Comparison of ENCODE assay signal across 8 cellular contexts in the genomic region with DNA sequence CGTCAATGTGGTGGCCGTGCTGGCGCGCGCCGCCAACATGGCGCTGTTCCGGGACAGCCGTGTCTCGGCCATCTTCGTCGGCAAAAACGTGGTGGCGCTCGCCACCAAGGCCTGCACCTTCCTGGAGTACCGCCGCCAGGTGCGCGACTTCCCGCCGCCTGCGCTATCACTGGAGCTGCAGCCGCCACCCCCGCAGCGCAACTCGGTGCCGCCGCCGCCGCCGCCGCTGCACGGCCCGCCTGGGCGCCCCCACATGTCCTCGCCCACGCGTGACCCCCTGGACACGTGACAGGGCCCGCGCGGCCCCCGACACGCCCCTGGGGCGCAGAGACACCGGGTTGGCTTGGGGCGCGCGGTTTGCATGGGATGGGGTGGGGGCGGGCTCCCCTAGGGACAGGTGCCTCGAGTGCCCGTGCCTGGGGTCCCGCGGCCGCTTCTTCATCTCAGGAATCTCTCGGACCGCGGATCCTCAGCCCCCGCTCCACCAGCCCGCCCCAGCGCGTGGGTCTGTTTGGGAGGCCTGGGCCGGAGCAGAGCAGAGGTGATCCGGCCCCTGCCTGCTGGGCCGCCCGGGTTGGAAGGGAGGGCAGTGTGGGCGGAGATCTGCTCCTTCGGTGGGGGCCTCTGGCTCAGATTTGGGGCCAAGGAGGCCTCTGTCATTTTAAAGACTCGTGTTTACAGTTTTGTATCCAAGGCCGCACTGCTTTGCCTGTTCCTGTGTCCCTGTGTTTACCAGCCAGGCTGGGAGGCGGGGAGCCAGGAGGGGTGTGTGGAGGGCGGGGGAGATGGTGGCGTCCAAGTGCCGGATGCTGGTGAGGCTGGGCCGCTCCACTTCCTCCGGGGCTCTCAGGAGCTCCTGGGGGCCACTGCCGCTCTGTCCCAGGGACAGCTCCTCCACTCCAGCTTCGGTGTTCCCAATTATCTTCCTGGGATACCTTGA. TPM values are rescaled to one million over a fixed set of nuclear protein-coding genes. Genes with fewer than 3 reads are reported as not detected.
DNase-seq lines count a peak whose midpoint lies in the region; ATAC-seq, FAIRE-seq and TF ChIP-seq lines count a peak whose summit lies in the region.
"Had no signal": no experiment of that assay in that cellular context is flagged by ENCODE, and none has a peak within 500 bp of the region (broad histone marks: within the 10 kb centered on the region; RNA-seq: fewer than 3 reads in every experiment).

No MANE protein-coding gene starts in this region.

- peaks cover 10% of the 10 kb centered on the region; the same call in 1 of the 2 replicates for H3K4me1 ChIP-seq in PC-3 (ENCODE audit: insufficient read depth, low read length)
- H3K4me1 ChIP-seq in gastrocnemius medialis: peaks cover 11 to 24% of the 10 kb centered on the region in 2 donors

- H3K27ac ChIP-seq in PC-3 (ENCODE audit: low read length) (no peak overlapping the region), gastrocnemius medialis (no peak overlapping the region)
- H3K27ac ChIP-seq: HL-60 had no signal

- H3K27me3 Mint-ChIP-seq in activated T-cell treated with anti-CD3 and anti-CD28 coated beads, Interleukin-2, amount 50 U/mL, for 72 hours (ENCODE audit: low read depth): peaks cover 1% of the 10 kb centered on the region
- H3K27me3 Mint-ChIP-seq in stimulated activated naive CD8-positive, alpha-beta T cell treated with anti-CD3 and anti-CD28 coated beads, Interleukin-15, amount 100 ng/mL, for 72 hours: peaks cover 17% of the 10 kb centered on the region

- BruUV-seq in PC-3 (replicated peaks; lab: Mats Ljungman, UMichigan): TSS peak; percentile 13

- H3K4me1 Mint-ChIP-seq in activated T-cell treated with anti-CD3 and anti-CD28 coated beads, Interleukin-2, amount 50 U/mL, for 72 hours (ENCODE audit: low read depth): peaks cover 15% of the 10 kb centered on the region
- H3K4me1 Mint-ChIP-seq in stimulated activated naive CD8-positive, alpha-beta T cell treated with anti-CD3 and anti-CD28 coated beads, Interleukin-15, amount 100 ng/mL, for 72 hours: peaks cover 53% of the 10 kb centered on the region

- ATAC-seq in PC-3 (no peak), left lobe of liver (no peak), HG03175 (IDR thresholded peaks at IDR 0.05; ENCODE audit: unreplicated experiment) (no peak), gastrocnemius medialis (no peak)
- peak; percentile 37 to 39 for ATAC-seq in activated T-cell treated with anti-CD3 and anti-CD28 coated beads, Interleukin-2, amount 50 U/mL, for 72 hours (replicated peaks in 1 of 2)
- no peak for ATAC-seq in stimulated activated naive CD8-positive, alpha-beta T cell treated with anti-CD3 and anti-CD28 coated beads, Interleukin-15, amount 100 ng/mL, for 72 hours

- H3K9ac ChIP-seq in PC-3 (ENCODE audit: low read length): no peak overlapping the region

- no peaks in the 10 kb centered on the region for H3K9me3 Mint-ChIP-seq in activated T-cell treated with anti-CD3 and anti-CD28 coated beads, Interleukin-2, amount 50 U/mL, for 72 hours
- H3K9me3 Mint-ChIP-seq in stimulated activated naive CD8-positive, alpha-beta T cell treated with anti-CD3 and anti-CD28 coated beads, Interleukin-15, amount 100 ng/mL, for 72 hours: no peaks in the 10 kb centered on the region

- H3K27me3 ChIP-seq in PC-3 (ENCODE audit: low read length): no peaks in the 10 kb centered on the region
- peaks cover 24 to 38% (median 30%) of the 10 kb centered on the region in 3 donors for H3K27me3 ChIP-seq in gastrocnemius medialis

- no peaks in the 10 kb centered on the region for H4K20me1 ChIP-seq in PC-3 (ENCODE audit: low read length)

- H2AFZ ChIP-seq in PC-3 (ENCODE audit: low read length): no peak overlapping the region

- H3K36me3 Mint-ChIP-seq in activated T-cell treated with anti-CD3 and anti-CD28 coated beads, Interleukin-2, amount 50 U/mL, for 72 hours (ENCODE audit: insufficient read depth in 2 of 2): no peaks in the 10 kb centered on the region

- H3K9me3 ChIP-seq in PC-3 (ENCODE audit: low read length) (no peaks in the 10 kb centered on the region), gastrocnemius medialis (no peaks in the 10 kb centered on the region)

- no peak for FAIRE-seq in D721Med (lab: Jason Lieb, UNC)

- H3F3A ChIP-seq in PC-3 (ENCODE audit: low read length, unreplicated experiment): no peaks in the 10 kb centered on the region

- no peak for DNase-seq in PC-3
- peak; percentile 49 to 60 for DNase-seq in activated T-cell treated with anti-CD3 and anti-CD28 coated beads, Interleukin-2, amount 50 U/mL, for 72 hours
- peak; percentile 45 for DNase-seq in left lobe of liver (ENCODE audit: low spot score)
- DNase-seq in stimulated activated naive CD8-positive, alpha-beta T cell treated with anti-CD3 and anti-CD28 coated beads, Interleukin-15, amount 100 ng/mL, for 72 hours: peak; percentile 32 to 53
- no peak for DNase-seq in D721Med (ENCODE audit: insufficient read length, low spot score)
- no peak for DNase-seq in gastrocnemius medialis

- peak overlapping the region; percentile 87 to 91 for H3K4me3 Mint-ChIP-seq in activated T-cell treated with anti-CD3 and anti-CD28 coated beads, Interleukin-2, amount 50 U/mL, for 72 hours
- H3K4me3 Mint-ChIP-seq in stimulated activated naive CD8-positive, alpha-beta T cell treated with anti-CD3 and anti-CD28 coated beads, Interleukin-15, amount 100 ng/mL, for 72 hours: peak overlapping the region; percentile 73 to 90

- CTCF ChIA-PET in PC-3 (lab: Charles Lee): no interaction called here

- no peak overlapping the region for H3K4me2 ChIP-seq in PC-3 (ENCODE audit: low read length)

- H3K27ac Mint-ChIP-seq in activated T-cell treated with anti-CD3 and anti-CD28 coated beads, Interleukin-2, amount 50 U/mL, for 72 hours: no peak overlapping the region
- peak overlapping the region; percentile 52 to 93 for H3K27ac Mint-ChIP-seq in stimulated activated naive CD8-positive, alpha-beta T cell treated with anti-CD3 and anti-CD28 coated beads, Interleukin-15, amount 100 ng/mL, for 72 hours

- H3K36me3 ChIP-seq in PC-3 (ENCODE audit: low read depth, low read length) (no peaks in the 10 kb centered on the region), gastrocnemius medialis (no peaks in the 10 kb centered on the region)

- POLR2A ChIA-PET in PC-3 (lab: Charles Lee; ENCODE audit: unreplicated experiment): no interaction called here

- H3K4me3 ChIP-seq in PC-3 (ENCODE audit: low read length) (no peak overlapping the region), gastrocnemius medialis (peak overlapping the region in 2 of 4 donors; percentile 61 to 73)

- H3K79me2 ChIP-seq in PC-3 (ENCODE audit: low read length): peaks cover 9% of the 10 kb centered on the region; the same call in 1 of the 2 replicates

- TF ChIP-seq POLR2A in gastrocnemius medialis (IDR thresholded peaks at IDR 0.05): no peak

- intact Hi-C loops in PC-3 (cut with micrococcal nuclease): loop anchor here (2.0 kb wide), 1 partner anchor 39 kb away; a partner anchor contains a TSS
- intact Hi-C loops in gastrocnemius medialis (cut with DNase I; ENCODE audit: low total_unique reads): no loop called here

- TF ChIP-seq CTCF in PC-3 (conservative IDR thresholded peaks at IDR 0.05; ENCODE audit: low read depth, low read length) (no peak), D721Med (IDR thresholded peaks at IDR 0.05; ENCODE audit: insufficient read depth, missing control alignments) (no peak), gastrocnemius medialis (IDR thresholded peaks at IDR 0.05 in 4 of 5, conservative IDR thresholded peaks at IDR 0.05 in 1 of 5) (no peak)

- H3K9me2 ChIP-seq in PC-3 (replicated peaks; ENCODE audit: low read length): no peaks in the 10 kb centered on the region

- in situ Hi-C loops in gastrocnemius medialis (cut with MboI; ENCODE audit: low sequenced_read_pairs in 4 of 4): no loop called here

RNA-seq across cellular contexts. Expression of a gene that starts 3.4 kb away (rescaled TPM):
- total RNA-seq in PC-3 (2014; rRNA removed) (27.5 and 33.6 TPM in 2 replicates), left lobe of liver (4.4 TPM), gastrocnemius medialis (1 to 10 TPM in 2 of 4 donors, not detected in 2; 1.1 to 1.2 TPM)
- total RNA-seq in activated T-cell treated with anti-CD3 and anti-CD28 coated beads, Interleukin-2, amount 50 U/mL, for 72 hours: 1 to 10 TPM; 6.3 to 7.9 TPM

RNA-seq across cellular contexts. Expression of a gene that starts 38.7 kb away (rescaled TPM):
- total RNA-seq in PC-3 (2014; rRNA removed) (66.7 and 108 TPM in 2 replicates), left lobe of liver (10.6 TPM), gastrocnemius medialis (1 to 10 TPM in 2 of 4 donors, under 1 TPM in 2; 0.97 to 4.2 (median 2.2) TPM)
- 10 to 100 TPM; 33.0 to 36.9 TPM for total RNA-seq in activated T-cell treated with anti-CD3 and anti-CD28 coated beads, Interleukin-2, amount 50 U/mL, for 72 hours

RNA-seq across cellular contexts. Expression of a gene that starts 43.1 kb away (rescaled TPM):
- total RNA-seq in PC-3 (2014; rRNA removed) (45.9 and 48.7 TPM in 2 replicates), left lobe of liver (3.2 TPM), gastrocnemius medialis (1 to 10 TPM; 2.6 to 7.6 (median 5.3) TPM)
- total RNA-seq in activated T-cell treated with anti-CD3 and anti-CD28 coated beads, Interleukin-2, amount 50 U/mL, for 72 hours: 100 to 1,000 TPM; 146 to 174 TPM

RNA-seq across cellular contexts. Expression of a gene that starts 55.2 kb away (rescaled TPM):
- total RNA-seq in PC-3 (2014; rRNA removed): 100 and 109 TPM in 2 replicates
- total RNA-seq in activated T-cell treated with anti-CD3 and anti-CD28 coated beads, Interleukin-2, amount 50 U/mL, for 72 hours: 1 to 10 TPM; 1.1 to 1.3 TPM
- 23.8 TPM for total RNA-seq in left lobe of liver
- total RNA-seq in gastrocnemius medialis: 10 to 100 TPM; 31.4 to 47.1 (median 38.8) TPM

Comparison
In these comparisons a context has a peak if more than half of its experiments do, and no peak if none do; other contexts are left out.
1. ATAC-seq: peak in activated T-cell treated with anti-CD3 and anti-CD28 coated beads, Interleukin-2, amount 50 U/mL, for 72 hours (2 of 2); none in PC-3 (single experiment), left lobe of liver (single experiment), stimulated activated naive CD8-positive, alpha-beta T cell treated with anti-CD3 and anti-CD28 coated beads, Interleukin-15, amount 100 ng/mL, for 72 hours (single experiment), HG03175 (single experiment) and gastrocnemius medialis (0 of 2).
2. DNase-seq: peak in activated T-cell treated with anti-CD3 and anti-CD28 coated beads, Interleukin-2, amount 50 U/mL, for 72 hours (2 of 2), left lobe of liver (single experiment) and stimulated activated naive CD8-positive, alpha-beta T cell treated with anti-CD3 and anti-CD28 coated beads, Interleukin-15, amount 100 ng/mL, for 72 hours (2 of 2); none in PC-3 (single experiment), D721Med (single experiment) and gastrocnemius medialis (0 of 2).